ENCODE assay signal across 22 cellular contexts in genomic region chr1:168843950-168844349, GRCh38.
DNase-seq lines count a peak whose midpoint lies in the region; ATAC-seq and TF ChIP-seq lines count a peak whose summit lies in the region.
"Had no signal": no experiment of that assay in that cellular context is flagged by ENCODE, and none has a peak within 500 bp of the region (broad histone marks: within the 10 kb centered on the region; RNA-seq: fewer than 3 reads in every experiment).

No MANE protein-coding gene starts in this region.

- H3K27me3 ChIP-seq in PC-3 (ENCODE audit: low read length) = no peaks in the 10 kb centered on the region
- H3K27me3 ChIP-seq in stomach = no peaks in the 10 kb centered on the region
- H3K27me3 ChIP-seq: BE2C; BLaER1 treated with 17β-estradiol and CSF1 and Interleukin-3, amounts not matched to agents 10 nM and 100 nM had no signal

- H3K4me3 ChIP-seq in PC-3 (ENCODE audit: low read length) = no peak overlapping the region
- no peak overlapping the region for H3K4me3 ChIP-seq in stomach
- H3K4me3 ChIP-seq: A549; BLaER1 treated with 17β-estradiol and CSF1 and Interleukin-3, amounts not matched to agents 10 nM and 100 nM; GM12878; HAP-1 had no signal

- intact Hi-C loops in PC-3 (cut with micrococcal nuclease) = loop anchor here (2.0 to 5.0 kb wide), 2 partner anchors 17 to 92 kb away; no protein-coding TSS in a partner anchor
- intact Hi-C loops in stomach (cut with DNase I; ENCODE audit: low total_unique reads) = no loop called here

- H3K27me3 Mint-ChIP-seq in progenitor cell of endocrine pancreas = peaks cover 3% of the 10 kb centered on the region

- H3F3A ChIP-seq in PC-3 (ENCODE audit: low read length, unreplicated experiment) = no peaks in the 10 kb centered on the region

- H3K9me3 Mint-ChIP-seq in progenitor cell of endocrine pancreas (ENCODE audit: low read depth) = no peaks in the 10 kb centered on the region
- H3K9me3 Mint-ChIP-seq: CD4-positive, alpha-beta T cell; CD8-positive, alpha-beta memory T cell had no signal

- no peaks in the 10 kb centered on the region for H3K36me3 Mint-ChIP-seq in progenitor cell of endocrine pancreas (ENCODE audit: insufficient read depth)
- H3K36me3 Mint-ChIP-seq: CD14-positive monocyte; CD8-positive, alpha-beta memory T cell had no signal

- TF ChIP-seq EP300 in stomach (IDR thresholded peaks at IDR 0.05) = no peak

- H3K9me3 ChIP-seq in PC-3 (ENCODE audit: low read length) = no peaks in the 10 kb centered on the region
- no peaks in the 10 kb centered on the region for H3K9me3 ChIP-seq in stomach
- H3K9me3 ChIP-seq: A549; BE2C; BLaER1 treated with 17β-estradiol and CSF1 and Interleukin-3, amounts not matched to agents 10 nM and 100 nM; HAP-1 had no signal

- no peaks in the 10 kb centered on the region for H4K20me1 ChIP-seq in PC-3 (ENCODE audit: low read length)
- H4K20me1 ChIP-seq: BLaER1 treated with 17β-estradiol and CSF1 and Interleukin-3, amounts not matched to agents 10 nM and 100 nM had no signal

- H3K36me3 ChIP-seq in PC-3 (ENCODE audit: low read depth, low read length) (no peaks in the 10 kb centered on the region), stomach (no peaks in the 10 kb centered on the region)
- H3K36me3 ChIP-seq: BE2C; BLaER1 treated with 17β-estradiol and CSF1 and Interleukin-3, amounts not matched to agents 10 nM and 100 nM; HAP-1 had no signal

- no peaks in the 10 kb centered on the region for H3K4me1 Mint-ChIP-seq in progenitor cell of endocrine pancreas (ENCODE audit: low read depth)
- H3K4me1 Mint-ChIP-seq: CD14-positive monocyte; CD8-positive, alpha-beta memory T cell had no signal

- TF ChIP-seq CTCF in PC-3 (conservative IDR thresholded peaks at IDR 0.05; ENCODE audit: low read depth, low read length) (no peak), stomach (IDR thresholded peaks at IDR 0.05) (no peak), progenitor cell of endocrine pancreas (IDR thresholded peaks at IDR 0.05; ENCODE audit: unreplicated experiment) (no peak)

- H3K4me3 Mint-ChIP-seq in progenitor cell of endocrine pancreas (ENCODE audit: low read depth) = no peak overlapping the region
- H3K4me3 Mint-ChIP-seq: CD14-positive monocyte; CD4-positive, alpha-beta T cell; CD8-positive, alpha-beta memory T cell; HFFc6 had no signal

- CTCF ChIA-PET in PC-3 (lab: Charles Lee) = no interaction called here

- no peaks in the 10 kb centered on the region for H3K9me2 ChIP-seq in PC-3 (replicated peaks; ENCODE audit: low read length)

- TF ChIP-seq POLR2A in stomach (IDR thresholded peaks at IDR 0.05) = no peak

- no TSS peak for BruUV-seq in PC-3 (replicated peaks; lab: Mats Ljungman, UMichigan)

- DNase-seq in PC-3 (no peak), middle frontal gyrus (ENCODE audit: extremely low spot score, low spot score) (peak; percentile 36), stomach (no peak), SHP77 treated with DMSO at 0.1 percent for 48 hours (lab: John Stamatoyannopoulos, UW) (no peak), progenitor cell of endocrine pancreas (ENCODE audit: low spot score, unreplicated experiment) (no peak), amygdala (lab: John Stamatoyannopoulos, UW) (no peak)
- DNase-seq: 8988T; AML-193; CD4-positive, alpha-beta T cell; CD8-positive, alpha-beta memory T cell; DMS 273 treated with DMSO at 0.1 percent for 48 hours; DMS79; EL; GDM1; GOT3; HFFc6 had no signal

- no peak overlapping the region for H3K27ac Mint-ChIP-seq in progenitor cell of endocrine pancreas
- H3K27ac Mint-ChIP-seq: CD14-positive monocyte; CD4-positive, alpha-beta T cell; HFFc6 had no signal

- peak; percentile 65 for ATAC-seq in PC-3
- ATAC-seq: A549, GM12878 had no signal

- no peak overlapping the region for H2AFZ ChIP-seq in PC-3 (ENCODE audit: low read length)

- H3K79me2 ChIP-seq in PC-3 (ENCODE audit: low read length) = no peaks in the 10 kb centered on the region

- no peak overlapping the region for H3K9ac ChIP-seq in PC-3 (ENCODE audit: low read length)
- H3K9ac ChIP-seq: BLaER1 treated with 17β-estradiol and CSF1 and Interleukin-3, amounts not matched to agents 10 nM and 100 nM had no signal

- H3K27ac ChIP-seq in PC-3 (ENCODE audit: low read length) = no peak overlapping the region
- peak overlapping the region in 3 of 5 donors; percentile 43 to 87 (median 81) for H3K27ac ChIP-seq in stomach
- H3K27ac ChIP-seq: BLaER1 treated with 17β-estradiol and CSF1 and Interleukin-3, amounts not matched to agents 10 nM and 100 nM had no signal

- POLR2A ChIA-PET in PC-3 (lab: Charles Lee; ENCODE audit: unreplicated experiment) = no interaction called here

- H3K4me1 ChIP-seq in PC-3 (ENCODE audit: insufficient read depth, low read length) = peaks cover 17% of the 10 kb centered on the region
- H3K4me1 ChIP-seq in stomach = peaks cover 0 to 23% (median 13%) of the 10 kb centered on the region in 4 donors

- 94 to 97% (median 96%) methylated on average over 2 of the region's 2 CpGs for WGBS in stomach, 5 donors

- H3K4me2 ChIP-seq in PC-3 (ENCODE audit: low read length) = no peak overlapping the region
- H3K4me2 ChIP-seq: A549 had no signal
